ENCODE assay signal across 40 cellular contexts in genomic region chr17:68897557-68897956, GRCh38. TPM values are rescaled to one million over a fixed set of nuclear protein-coding genes. Genes with fewer than 3 reads are reported as not detected.
"Had no signal": no experiment of that assay in that cellular context is flagged by ENCODE, and none has a peak within 500 bp of the region (broad histone marks: within the 10 kb centered on the region; RNA-seq: fewer than 3 reads in every experiment).

No MANE protein-coding gene starts in this region.

- H3K9me3 ChIP-seq: adrenal gland, ascending aorta, body of pancreas, breast epithelium had no signal

- H3K27me3 ChIP-seq: adrenal gland, ascending aorta, body of pancreas, brain microvascular endothelial cell, breast epithelium, cardiac muscle cell had no signal

- H3K36me3 ChIP-seq: ascending aorta, breast epithelium, cardiac muscle cell had no signal

- H3K4me1 Mint-ChIP-seq: activated naive CD4-positive, alpha-beta T cell treated with anti-CD3 and anti-CD28 coated beads, Interleukin-2, amount 10 ng/mL, durations not matched to agents 7 days and 5 days; activated naive CD4-positive, alpha-beta T cell treated with anti-CD3 and anti-CD28 coated beads, Interleukin-2, amount 50 U/mL, for 24 hours; activated naive CD8-positive, alpha-beta T cell treated with anti-CD3 and anti-CD28 coated beads for 36 hours; activated naive CD8-positive, alpha-beta T cell treated with anti-CD3 and anti-CD28 coated beads, Interleukin-2, amount 10 ng/mL, durations not matched to agents 7 days and 5 days; activated naive CD8-positive, alpha-beta T cell treated with anti-CD3 and anti-CD28 coated beads, Interleukin-2, amount 50 U/mL, for 24 hours; activated T-helper 17 cell treated with anti-CD3 and anti-CD28 coated beads, Interleukin-2, amount 50 U/mL, for 72 hours; brain; central memory CD8-positive, alpha-beta T cell had no signal

- DNase-seq: activated effector memory CD4-positive, alpha-beta T cell treated with anti-CD3 and anti-CD28 coated beads, Interleukin-2, amount 50 U/mL, for 16 hours; activated effector memory CD4-positive, alpha-beta T cell treated with Interleukin-2 at 50 U/mL for 16 hours; activated gamma-delta T cell; activated gamma-delta T cell treated with Interleukin-2 at 50 U/mL for 16 hours; activated naive CD4-positive, alpha-beta T cell; activated naive CD4-positive, alpha-beta T cell treated with anti-CD3 and anti-CD28 coated beads for 36 hours; activated naive CD4-positive, alpha-beta T cell treated with anti-CD3 and anti-CD28 coated beads, Interleukin-2, amount 10 ng/mL, durations not matched to agents 7 days and 5 days; activated naive CD4-positive, alpha-beta T cell treated with anti-CD3 and anti-CD28 coated beads, Interleukin-2, amount 50 U/mL, for 16 hours; activated naive CD4-positive, alpha-beta T cell treated with Interleukin-2 at 50 U/mL for 16 hours; activated naive CD8-positive, alpha-beta T cell treated with anti-CD3 and anti-CD28 coated beads for 36 hours; activated naive CD8-positive, alpha-beta T cell treated with anti-CD3 and anti-CD28 coated beads, Interleukin-2, amount 10 ng/mL, durations not matched to agents 7 days and 5 days; activated naive CD8-positive, alpha-beta T cell treated with anti-CD3 and anti-CD28 coated beads, Interleukin-2, amount 50 U/mL, for 24 hours; activated T-cell treated with anti-CD3 and anti-CD28 coated beads, Interleukin-2, amount 50 U/mL, for 1 hour; activated T-cell treated with anti-CD3 and anti-CD28 coated beads, Interleukin-2, amount 50 U/mL, for 24 hours; activated T-cell treated with anti-CD3 and anti-CD28 coated beads, Interleukin-2, amount 50 U/mL, for 4 hours; activated T-cell treated with anti-CD3 and anti-CD28 coated beads, Interleukin-2, amount 50 U/mL, for 48 hours; activated T-cell treated with anti-CD3 and anti-CD28 coated beads, Interleukin-2, amount 50 U/mL, for 72 hours; adrenal gland; amniotic stem cell; amygdala; anterior cingulate cortex; aorta; body of pancreas; brain microvascular endothelial cell; caudate nucleus; central memory CD4-positive, alpha-beta T cell; cerebellar nuclear complex had no signal

- H3K27me3 Mint-ChIP-seq: activated naive CD4-positive, alpha-beta T cell treated with anti-CD3 and anti-CD28 coated beads, Interleukin-2, amount 10 ng/mL, durations not matched to agents 7 days and 5 days; activated naive CD8-positive, alpha-beta T cell treated with anti-CD3 and anti-CD28 coated beads, Interleukin-2, amount 50 U/mL, for 24 hours; activated T-cell treated with anti-CD3 and anti-CD28 coated beads, Interleukin-2, amount 50 U/mL, for 24 hours had no signal

- H3K4me1 ChIP-seq: adrenal gland, ascending aorta, body of pancreas, breast epithelium had no signal

- H3K27ac Mint-ChIP-seq: activated naive CD4-positive, alpha-beta T cell treated with anti-CD3 and anti-CD28 coated beads for 36 hours; activated naive CD4-positive, alpha-beta T cell treated with anti-CD3 and anti-CD28 coated beads, Interleukin-2, amount 10 ng/mL, durations not matched to agents 7 days and 5 days; activated naive CD4-positive, alpha-beta T cell treated with anti-CD3 and anti-CD28 coated beads, Interleukin-2, amount 50 U/mL, for 24 hours; activated naive CD4-positive, alpha-beta T cell treated with anti-CD3 and anti-CD28 coated beads, Interleukin-2, amount 50 U/mL, for 72 hours; activated naive CD8-positive, alpha-beta T cell; activated naive CD8-positive, alpha-beta T cell treated with anti-CD3 and anti-CD28 coated beads for 36 hours; activated naive CD8-positive, alpha-beta T cell treated with anti-CD3 and anti-CD28 coated beads, Interleukin-2, amount 10 ng/mL, durations not matched to agents 7 days and 5 days; activated naive CD8-positive, alpha-beta T cell treated with anti-CD3 and anti-CD28 coated beads, Interleukin-2, amount 50 U/mL, for 24 hours; activated T-cell treated with anti-CD3 and anti-CD28 coated beads, Interleukin-2, amount 50 U/mL, for 24 hours; activated T-cell treated with anti-CD3 and anti-CD28 coated beads, Interleukin-2, amount 50 U/mL, for 72 hours; activated T-helper 1 cell treated with anti-CD3 and anti-CD28 coated beads, Interleukin-12 subunit alpha, Interleukin-12 subunit beta, Interleukin-2, Interleukin-4 antibody, amounts not matched to agents 30 ng/mL and 10 ng/mL and 1 ng/mL, durations not matched to agents 14 hours and 24 hours and 36 hours; activated T-helper 17 cell treated with anti-CD3 and anti-CD28 coated beads, Interleukin-2, amount 50 U/mL, for 72 hours; activated T-helper 2 cell treated with anti-CD3 and anti-CD28 coated beads, Interferon-gamma antibody, Interleukin-2, Interleukin-4, amounts not matched to agents 10 μg/mL and 5 μg/mL and 100 μg/mL, durations not matched to agents 14 hours and 24 hours and 36 hours; brain had no signal

- H3K27ac ChIP-seq: adrenal gland, ascending aorta, body of pancreas, brain microvascular endothelial cell, breast epithelium, cardiac muscle cell had no signal

- ATAC-seq: activated naive CD4-positive, alpha-beta T cell treated with anti-CD3 and anti-CD28 coated beads, Interleukin-2, amount 50 U/mL, for 72 hours; activated naive CD8-positive, alpha-beta T cell treated with anti-CD3 and anti-CD28 coated beads, Interleukin-2, amount 50 U/mL, for 24 hours; activated T-cell treated with anti-CD3 and anti-CD28 coated beads, Interleukin-2, amount 50 U/mL, for 4 hours; activated T-cell treated with anti-CD3 and anti-CD28 coated beads, Interleukin-2, amount 50 U/mL, for 72 hours; activated T-helper 17 cell treated with anti-CD3 and anti-CD28 coated beads, Interleukin-2, amount 50 U/mL, for 72 hours; body of pancreas had no signal

- FAIRE-seq: astrocyte, bronchial epithelial cell had no signal

- H3K36me3 Mint-ChIP-seq: activated naive CD4-positive, alpha-beta T cell treated with anti-CD3 and anti-CD28 coated beads, Interleukin-2, amount 10 ng/mL, durations not matched to agents 7 days and 5 days; activated naive CD4-positive, alpha-beta T cell treated with anti-CD3 and anti-CD28 coated beads, Interleukin-2, amount 50 U/mL, for 72 hours; activated naive CD8-positive, alpha-beta T cell treated with anti-CD3 and anti-CD28 coated beads for 36 hours; activated naive CD8-positive, alpha-beta T cell treated with anti-CD3 and anti-CD28 coated beads, Interleukin-2, amount 10 ng/mL, durations not matched to agents 7 days and 5 days had no signal

- H3K4me3 ChIP-seq: adrenal gland, ascending aorta, body of pancreas, breast epithelium, cardiac muscle cell had no signal

- H3K4me3 Mint-ChIP-seq: activated naive CD4-positive, alpha-beta T cell treated with anti-CD3 and anti-CD28 coated beads for 36 hours; activated naive CD4-positive, alpha-beta T cell treated with anti-CD3 and anti-CD28 coated beads, Interleukin-2, amount 10 ng/mL, durations not matched to agents 7 days and 5 days; activated naive CD4-positive, alpha-beta T cell treated with anti-CD3 and anti-CD28 coated beads, Interleukin-2, amount 50 U/mL, for 24 hours; activated naive CD8-positive, alpha-beta T cell; activated naive CD8-positive, alpha-beta T cell treated with anti-CD3 and anti-CD28 coated beads for 36 hours; activated naive CD8-positive, alpha-beta T cell treated with anti-CD3 and anti-CD28 coated beads, Interleukin-2, amount 10 ng/mL, durations not matched to agents 7 days and 5 days; activated naive CD8-positive, alpha-beta T cell treated with anti-CD3 and anti-CD28 coated beads, Interleukin-2, amount 50 U/mL, for 24 hours; activated T-cell treated with anti-CD3 and anti-CD28 coated beads, Interleukin-2, amount 50 U/mL, for 24 hours; activated T-cell treated with anti-CD3 and anti-CD28 coated beads, Interleukin-2, amount 50 U/mL, for 4 hours; activated T-cell treated with anti-CD3 and anti-CD28 coated beads, Interleukin-2, amount 50 U/mL, for 72 hours; activated T-helper 1 cell treated with anti-CD3 and anti-CD28 coated beads, Interleukin-12 subunit alpha, Interleukin-12 subunit beta, Interleukin-2, Interleukin-4 antibody, amounts not matched to agents 30 ng/mL and 10 ng/mL and 1 ng/mL, durations not matched to agents 14 hours and 24 hours and 36 hours; activated T-helper 17 cell treated with anti-CD3 and anti-CD28 coated beads, Interleukin-2, amount 50 U/mL, for 72 hours; brain; central memory CD8-positive, alpha-beta T cell had no signal

RNA-seq across cellular contexts. Expression of gene ABCA8, which starts 57.6 kb away (rescaled TPM):
- total RNA-seq: activated naive CD4-positive, alpha-beta T cell treated with anti-CD3 and anti-CD28 coated beads for 36 hours; activated naive CD4-positive, alpha-beta T cell treated with anti-CD3 and anti-CD28 coated beads, Interleukin-2, amount 50 U/mL, for 72 hours; activated naive CD8-positive, alpha-beta T cell treated with anti-CD3 and anti-CD28 coated beads for 36 hours; activated naive CD8-positive, alpha-beta T cell treated with anti-CD3 and anti-CD28 coated beads, Interleukin-2, amount 10 ng/mL, durations not matched to agents 7 days and 5 days; activated T-cell treated with anti-CD3 and anti-CD28 coated beads, Interleukin-2, amount 50 U/mL, for 72 hours; activated T-helper 1 cell treated with anti-CD3 and anti-CD28 coated beads, Interleukin-12 subunit alpha, Interleukin-12 subunit beta, Interleukin-2, Interleukin-4 antibody, amounts not matched to agents 30 ng/mL and 10 ng/mL and 1 ng/mL, durations not matched to agents 14 hours and 24 hours and 36 hours; activated T-helper 17 cell treated with anti-CD3 and anti-CD28 coated beads, Interleukin-2, amount 50 U/mL, for 72 hours; activated T-helper 2 cell treated with anti-CD3 and anti-CD28 coated beads, Interferon-gamma antibody, Interleukin-2, Interleukin-4, amounts not matched to agents 10 μg/mL and 5 μg/mL and 100 μg/mL, durations not matched to agents 14 hours and 24 hours and 36 hours; astrocyte had no signal
